Comparison of ENCODE assay signal across 11 cellular contexts in genomic region chr20:10924628-10925266, GRCh38.
DNase-seq lines count a peak whose midpoint lies in the region; ATAC-seq and TF ChIP-seq lines count a peak whose summit lies in the region.
"Had no signal": no experiment of that assay in that cellular context is flagged by ENCODE, and none has a peak within 500 bp of the region (broad histone marks: within the 10 kb centered on the region; RNA-seq: fewer than 3 reads in every experiment).

No MANE protein-coding gene starts in this region.

- ATAC-seq in activated CD8-positive, alpha-beta T cell treated with anti-CD3 and anti-CD28 coated beads for 36 hours, result no peak
- no peak for ATAC-seq in HG03342 (IDR thresholded peaks at IDR 0.05; ENCODE audit: unreplicated experiment)

- H3K9me3 Mint-ChIP-seq in activated CD8-positive, alpha-beta T cell treated with anti-CD3 and anti-CD28 coated beads for 36 hours, result no peaks in the 10 kb centered on the region

- no peak overlapping the region for H3K4me3 Mint-ChIP-seq in activated CD8-positive, alpha-beta T cell treated with anti-CD3 and anti-CD28 coated beads for 36 hours

- no peaks in the 10 kb centered on the region for H3K36me3 Mint-ChIP-seq in activated CD8-positive, alpha-beta T cell treated with anti-CD3 and anti-CD28 coated beads for 36 hours (ENCODE audit: low read depth)

- POLR2A ChIA-PET in activated CD8-positive, alpha-beta T cell treated with anti-CD3 and anti-CD28 coated beads for 36 hours (lab: Charles Lee), result no interaction called here

- intact Hi-C loops in activated CD8-positive, alpha-beta T cell treated with anti-CD3 and anti-CD28 coated beads for 36 hours (cut with micrococcal nuclease), result no loop called here

- DNase-seq in EL (peak; percentile 87), NCI-H226 (peak; percentile 11), epidermal melanocyte (ENCODE audit: insufficient read length, low spot score) (peak; percentile 30), retina (peak; percentile 46), mucosa of gallbladder (ENCODE audit: low spot score) (no peak)
- DNase-seq in activated CD8-positive, alpha-beta T cell treated with anti-CD3 and anti-CD28 coated beads for 36 hours, result no peak
- no peak for DNase-seq in stimulated activated CD4-positive, alpha-beta T cell treated with anti-CD3 and anti-CD28 coated beads, Interleukin-4, amount 100 ng/mL, for 1 hour
- DNase-seq: KG1; stimulated activated CD4-positive, alpha-beta T cell treated with anti-CD3 and anti-CD28 coated beads, Interleukin-4, amount 100 ng/mL, for 24 hours; testis had no signal

- TF ChIP-seq CTCF in activated CD8-positive, alpha-beta T cell treated with anti-CD3 and anti-CD28 coated beads for 36 hours (IDR thresholded peaks at IDR 0.05), result no peak

- H3K27ac Mint-ChIP-seq in activated CD8-positive, alpha-beta T cell treated with anti-CD3 and anti-CD28 coated beads for 36 hours, result no peak overlapping the region

- no peaks in the 10 kb centered on the region for H3K4me1 Mint-ChIP-seq in activated CD8-positive, alpha-beta T cell treated with anti-CD3 and anti-CD28 coated beads for 36 hours (ENCODE audit: low read depth)

- CTCF ChIA-PET in activated CD8-positive, alpha-beta T cell treated with anti-CD3 and anti-CD28 coated beads for 36 hours (lab: Charles Lee), result no interaction called here

- no peaks in the 10 kb centered on the region for H3K27me3 Mint-ChIP-seq in activated CD8-positive, alpha-beta T cell treated with anti-CD3 and anti-CD28 coated beads for 36 hours

Comparison
In these comparisons a context has a peak if more than half of its experiments do, and no peak if none do; other contexts are left out.
1. DNase-seq: peak in EL (single experiment), NCI-H226 (single experiment), epidermal melanocyte (single experiment) and retina (single experiment); none in activated CD8-positive, alpha-beta T cell treated with anti-CD3 and anti-CD28 coated beads for 36 hours (single experiment), stimulated activated CD4-positive, alpha-beta T cell treated with anti-CD3 and anti-CD28 coated beads, Interleukin-4, amount 100 ng/mL, for 1 hour (single experiment) and mucosa of gallbladder (single experiment).